Comparison of ENCODE assay signal across 8 cellular contexts in the genomic region with DNA sequence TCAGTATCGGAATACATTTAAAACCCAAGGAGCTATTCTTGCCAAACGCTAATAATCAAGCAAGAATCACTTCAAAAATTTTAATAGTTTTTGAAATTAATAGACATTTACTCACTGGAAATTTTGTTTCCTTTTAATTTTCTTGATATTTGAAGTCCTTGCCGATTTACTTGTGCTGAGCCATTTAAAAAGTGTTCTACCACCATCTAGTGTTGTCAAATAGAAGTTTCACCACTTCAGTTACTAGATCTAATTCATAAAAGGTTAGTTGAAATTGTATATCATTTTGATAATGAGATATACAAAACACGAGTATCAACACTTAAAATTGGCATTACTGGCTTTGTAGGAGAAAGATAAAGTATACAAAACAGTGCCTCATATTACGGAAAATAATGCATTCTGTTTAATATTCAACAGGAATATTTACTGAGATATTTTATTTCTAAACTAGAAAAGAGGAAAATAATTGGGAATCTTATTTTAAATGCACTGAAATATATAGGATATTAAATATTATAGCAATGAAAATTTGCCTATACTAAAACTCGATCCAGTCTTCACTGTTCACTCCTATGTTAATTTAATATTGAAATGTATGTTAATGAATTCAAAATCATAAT.
DNase-seq lines count a peak whose midpoint lies in the region; ATAC-seq and TF ChIP-seq lines count a peak whose summit lies in the region.

No MANE protein-coding gene starts in this region.

- DNase-seq in left ventricle myocardium inferior (no peak), Right ventricle myocardium superior (no peak), RPMI7951 (ENCODE audit: low read depth) (peak; percentile 7), fibroblast of villous mesenchyme (ENCODE audit: low read depth) (peak; percentile 52), MG63 (no peak)
- DNase-seq in activated T-cell treated with anti-CD3 and anti-CD28 coated beads, Interleukin-2, amount 50 U/mL, for 1 hour: no peak

- H3K4me1 ChIP-seq in left ventricle myocardium inferior: no peaks in the 10 kb centered on the region

- H3K4me3 ChIP-seq in left ventricle myocardium inferior (no peak overlapping the region), fibroblast of villous mesenchyme (ENCODE audit: low read depth, low read length) (no peak overlapping the region), MG63 (no peak overlapping the region)

- H3K36me3 ChIP-seq in left ventricle myocardium inferior (no peaks in the 10 kb centered on the region), MG63 (no peaks in the 10 kb centered on the region)

- no peaks in the 10 kb centered on the region for H3K27me3 ChIP-seq in left ventricle myocardium inferior (ENCODE audit: low read depth)
- no peaks in the 10 kb centered on the region for H3K27me3 ChIP-seq in MG63

- peak; percentile 37 for TF ChIP-seq CTCF in left ventricle myocardium inferior (IDR thresholded peaks at IDR 0.05; ENCODE audit: borderline replicate concordance)
- TF ChIP-seq CTCF in fibroblast of villous mesenchyme (IDR thresholded peaks at IDR 0.05; ENCODE audit: insufficient read depth, low read depth, low read length): peak; percentile 34

- ATAC-seq in Right ventricle myocardium superior (ENCODE audit: poor library complexity) (no peak), GM21381 (IDR thresholded peaks at IDR 0.05; ENCODE audit: unreplicated experiment) (no peak), HG03108 (IDR thresholded peaks at IDR 0.05; ENCODE audit: unreplicated experiment) (no peak)

- H3K27ac ChIP-seq in left ventricle myocardium inferior (replicated peaks): no peak overlapping the region

- no peaks in the 10 kb centered on the region for H3K9me3 ChIP-seq in left ventricle myocardium inferior (replicated peaks)
- H3K9me3 ChIP-seq in MG63: no peaks in the 10 kb centered on the region

- intact Hi-C loops in left ventricle myocardium inferior (cut with micrococcal nuclease) (no loop called here), Right ventricle myocardium superior (cut with DNase I) (no loop called here)

Comparison
In these comparisons a context has a peak if more than half of its experiments do, and no peak if none do; other contexts are left out.
1. DNase-seq: peak in RPMI7951 (single experiment) and fibroblast of villous mesenchyme (single experiment); none in left ventricle myocardium inferior (single experiment), Right ventricle myocardium superior (single experiment), MG63 (single experiment) and activated T-cell treated with anti-CD3 and anti-CD28 coated beads, Interleukin-2, amount 50 U/mL, for 1 hour (single experiment).